31 cellular contexts compared by ENCODE assay signal in genomic region chr12:8770499-8770898, GRCh38. TPM values are rescaled to one million over a fixed set of nuclear protein-coding genes. Genes with fewer than 3 reads are reported as not detected.
"Had no signal": no experiment of that assay in that cellular context is flagged by ENCODE, and none has a peak within 500 bp of the region (broad histone marks: within the 10 kb centered on the region; RNA-seq: fewer than 3 reads in every experiment).

No MANE protein-coding gene starts in this region.

- H3K4me1 Mint-ChIP-seq: stimulated activated memory B cell treated with anti-CD40 and anti-IgM and Interleukin-4, amounts not matched to agents 10 μg/mL and 1 μg/mL and 100 μg/mL, for 72 hours had no signal

- H3K4me1 ChIP-seq: parathyroid adenoma, psoas muscle, spleen, suprapubic skin, transverse colon, vagina had no signal

- H3K27ac ChIP-seq: neural progenitor cell, ovary, parathyroid adenoma, psoas muscle, skin epidermis, spleen, suprapubic skin, testis, transverse colon, vagina had no signal

- H3K36me3 ChIP-seq: ovary, transverse colon, vagina had no signal

- ATAC-seq: naive thymus-derived CD4-positive, alpha-beta T cell; natural killer cell; psoas muscle; right cardiac atrium; sciatic nerve; stimulated activated memory B cell treated with anti-CD40 and anti-IgM and Interleukin-4, amounts not matched to agents 10 μg/mL and 1 μg/mL and 100 μg/mL, for 72 hours had no signal

- H3K4me3 ChIP-seq: neural progenitor cell, ovary, psoas muscle, skin epidermis, smooth muscle cell, spleen, suprapubic skin, testis, tibial artery, transverse colon, upper lobe of left lung, vagina had no signal

- H3K9me3 ChIP-seq: ovary, psoas muscle, suprapubic skin, testis, tibial artery, transverse colon, upper lobe of left lung, vagina had no signal

- H3K36me3 Mint-ChIP-seq: natural killer cell had no signal

- H3K27me3 Mint-ChIP-seq: naive thymus-derived CD4-positive, alpha-beta T cell; progenitor cell of endocrine pancreas; stimulated activated memory B cell treated with anti-CD40 and anti-IgM and Interleukin-4, amounts not matched to agents 10 μg/mL and 1 μg/mL and 100 μg/mL, for 72 hours; stimulated activated naive CD8-positive, alpha-beta T cell treated with anti-CD3 and anti-CD28 coated beads, Interleukin-15, Interleukin-2, amounts not matched to agents 100 ng/mL and 50 ng/mL, for 24 hours had no signal

- H3K9me3 Mint-ChIP-seq: naive thymus-derived CD4-positive, alpha-beta T cell; natural killer cell; nephron; neural progenitor cell; stimulated activated naive CD8-positive, alpha-beta T cell treated with anti-CD3 and anti-CD28 coated beads, Interleukin-15, Interleukin-2, amounts not matched to agents 100 ng/mL and 50 ng/mL, for 24 hours had no signal

- H3K27me3 ChIP-seq: neural progenitor cell, ovary, spleen, suprapubic skin, testis, tibial artery, transverse colon, upper lobe of left lung, vagina had no signal

- H3K27ac Mint-ChIP-seq: natural killer cell; nephron; neural progenitor cell; progenitor cell of endocrine pancreas; stimulated activated memory B cell treated with anti-CD40 and anti-IgM and Interleukin-4, amounts not matched to agents 10 μg/mL and 1 μg/mL and 100 μg/mL, for 72 hours; stimulated activated naive CD8-positive, alpha-beta T cell treated with anti-CD3 and anti-CD28 coated beads, Interleukin-15, Interleukin-2, amounts not matched to agents 100 ng/mL and 50 ng/mL, for 24 hours had no signal

- DNase-seq: naive thymus-derived CD4-positive, alpha-beta T cell; natural killer cell; occipital lobe; ovary; posterior cingulate gyrus; psoas muscle; right cardiac atrium; spleen; stimulated activated CD4-positive, alpha-beta T cell treated with anti-CD3 and anti-CD28 coated beads, Interleukin-12 subunit alpha, Interleukin-12 subunit beta, amount 100 ng/mL, for 4 hours; stimulated activated CD4-positive, alpha-beta T cell treated with anti-CD3 and anti-CD28 coated beads, Interleukin-1b, Interleukin-23, amount 100 ng/mL, for 48 hours; stimulated activated CD4-positive, alpha-beta T cell treated with anti-CD3 and anti-CD28 coated beads, Interleukin-4, amount 100 ng/mL, for 1 hour; stimulated activated CD4-positive, alpha-beta T cell treated with anti-CD3 and anti-CD28 coated beads, Interleukin-4, amount 100 ng/mL, for 4 hours; stimulated activated CD8-positive, alpha-beta memory T cell treated with anti-CD3 and anti-CD28 coated beads, Interleukin-4, amount 100 ng/mL, for 48 hours; stimulated activated naive CD4-positive, alpha-beta T cell; substantia nigra; testis; tibial artery; transverse colon had no signal

- H3K4me3 Mint-ChIP-seq: naive thymus-derived CD4-positive, alpha-beta T cell; natural killer cell; nephron; neural progenitor cell; stimulated activated memory B cell treated with anti-CD40 and anti-IgM and Interleukin-4, amounts not matched to agents 10 μg/mL and 1 μg/mL and 100 μg/mL, for 72 hours; stimulated activated naive CD8-positive, alpha-beta T cell treated with anti-CD3 and anti-CD28 coated beads, Interleukin-15, Interleukin-2, amounts not matched to agents 100 ng/mL and 50 ng/mL, for 24 hours had no signal

RNA-seq across cellular contexts. Expression of gene A2ML1, which starts 51.9 kb away (rescaled TPM):
- total RNA-seq: naive thymus-derived CD4-positive, alpha-beta T cell; natural killer cell; renal cortical epithelial cell; spleen; transverse colon had no signal
